Comparison of ENCODE assay signal across 23 cellular contexts in the genomic region with DNA sequence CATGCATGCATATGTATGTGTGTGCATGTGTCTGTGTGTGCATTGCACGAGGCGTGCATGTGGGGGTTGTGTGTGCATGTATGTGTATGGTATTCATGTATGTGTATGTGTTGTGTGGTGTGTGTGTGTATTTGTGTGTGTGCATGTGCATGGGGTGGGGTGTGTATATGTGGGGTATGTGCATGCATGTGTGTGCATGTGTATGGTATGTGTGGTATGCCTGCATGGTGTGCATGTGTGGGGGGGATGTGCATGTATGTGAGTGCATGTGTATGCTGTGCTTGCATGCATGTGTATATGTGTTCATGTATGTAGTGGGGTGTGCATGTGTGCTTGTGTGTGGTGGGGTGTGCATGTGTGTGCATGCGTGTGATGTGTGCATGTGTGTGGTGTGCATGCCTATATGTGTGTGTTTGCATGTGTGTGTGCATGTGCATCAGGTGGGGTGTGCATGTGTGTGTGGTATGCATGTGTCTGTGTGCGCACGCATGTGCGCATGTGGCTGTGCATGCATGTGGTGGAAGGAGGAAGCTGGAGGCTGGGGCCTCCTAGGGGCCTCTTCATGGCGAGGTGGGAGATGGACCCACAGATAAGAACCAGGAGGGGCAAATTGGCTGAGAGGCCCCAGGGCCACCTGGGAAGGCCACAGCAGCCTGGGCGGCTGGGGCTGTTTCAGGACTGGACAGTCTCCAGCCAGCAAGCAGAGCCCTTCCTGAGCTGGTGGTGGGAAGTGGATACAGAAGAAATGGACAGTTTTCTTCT. TPM values are rescaled to one million over a fixed set of nuclear protein-coding genes. Genes with fewer than 3 reads are reported as not detected.
DNase-seq lines count a peak whose midpoint lies in the region; ATAC-seq, FAIRE-seq and TF ChIP-seq lines count a peak whose summit lies in the region.
"Had no signal": no experiment of that assay in that cellular context is flagged by ENCODE, and none has a peak within 500 bp of the region (broad histone marks: within the 10 kb centered on the region; RNA-seq: fewer than 3 reads in every experiment).

No MANE protein-coding gene starts in this region.

- FAIRE-seq in GM12891 (lab: Jason Lieb, UNC) (peak; percentile 35), HTR-8/SVneo (lab: Jason Lieb, UNC) (peak; percentile 97), H1 (lab: Jason Lieb, UNC) (no peak)
- FAIRE-seq: A549, H54 had no signal

- intact Hi-C loops in lower leg skin (cut with DNase I; ENCODE audit: low total_unique reads), result no loop called here

- H3K4me2 ChIP-seq in H1 (ENCODE audit: insufficient read depth in 1 of 2, low read depth in 2 of 2, low read length in 2 of 2), result no peak overlapping the region
- H3K4me2 ChIP-seq: A549, BLaER1 had no signal

- H3K4me3 Mint-ChIP-seq in osteocyte (ENCODE audit: unreplicated experiment), result no peak overlapping the region
- H3K4me3 Mint-ChIP-seq: CD4-positive, alpha-beta memory T cell had no signal

- peaks cover 22% of the 10 kb centered on the region for H3K27me3 Mint-ChIP-seq in osteocyte (ENCODE audit: unreplicated experiment)

- peaks cover 16% of the 10 kb centered on the region for H3K23me2 ChIP-seq in H1 (ENCODE audit: low read depth, low read length)

- TF ChIP-seq RAD21 in H1 (IDR thresholded peaks at IDR 0.05 in 1 of 2, conservative IDR thresholded peaks at IDR 0.05 in 1 of 2; ENCODE audit: low read depth in 2 of 2, low read length in 2 of 2), result no peak

- ATAC-seq in GM18505 (IDR thresholded peaks at IDR 0.05; ENCODE audit: unreplicated experiment), result no peak
- ATAC-seq: A549, SK-N-SH treated with all-trans-retinoic acid at 6 μM for 48 hours had no signal

- H3K79me1 ChIP-seq in H1 (ENCODE audit: low read depth, low read length), result no peaks in the 10 kb centered on the region

- H4K20me1 ChIP-seq in H1 (replicated peaks in 1 of 2; ENCODE audit: control insufficient read depth in 1 of 2, insufficient read depth in 2 of 2, low read length in 2 of 2), result peaks cover 2 to 14% of the 10 kb centered on the region in 2 experiments
- H4K20me1 ChIP-seq: BLaER1 had no signal

- H4K8ac ChIP-seq in H1 (ENCODE audit: extremely low read depth, insufficient read depth, low read length), result no peak overlapping the region

- 0 out of 2 replicates have a peak overlapping the region, but pooled peaks have one; percentile 29 for H2BK15ac ChIP-seq in H1 (ENCODE audit: low read length)

- no peak overlapping the region for H2AFZ ChIP-seq in H1 (ENCODE audit: low read length)

- no peak overlapping the region for H3K27ac Mint-ChIP-seq in osteocyte (ENCODE audit: unreplicated experiment)
- H3K27ac Mint-ChIP-seq: CD4-positive, alpha-beta memory T cell had no signal

- H2BK20ac ChIP-seq in H1 (ENCODE audit: low read length), result no peak overlapping the region

- H3K4me1 Mint-ChIP-seq in osteocyte (ENCODE audit: unreplicated experiment), result no peaks in the 10 kb centered on the region

- H4K91ac ChIP-seq in H1 (replicated peaks; ENCODE audit: insufficient read length, low read length), result no peak overlapping the region

- H3K4ac ChIP-seq in H1 (replicated peaks; ENCODE audit: insufficient read length, low read depth, low read length), result no peak overlapping the region

- H3K18ac ChIP-seq in H1 (ENCODE audit: extremely low read depth, low read length), result no peak overlapping the region

- POLR2A ChIA-PET in H1 (lab: Charles Lee; ENCODE audit: partially characterized antibody), result no interaction called here

- H3K36me3 Mint-ChIP-seq in osteocyte (ENCODE audit: unreplicated experiment), result no peaks in the 10 kb centered on the region

- 0 out of 2 replicates have a peak overlapping the region, but pooled peaks have one; percentile 43 for H2BK12ac ChIP-seq in H1 (ENCODE audit: low read depth, low read length)

- H3K23ac ChIP-seq in H1 (ENCODE audit: insufficient read length), result no peak overlapping the region

- WGBS in H1 (ENCODE audit: extremely low coverage in 1 of 2, insufficient coverage in 1 of 2, insufficient read length in 1 of 2, insufficient replicate concordance in 2 of 2, low coverage in 1 of 2, low lambda C conversion rate in 2 of 2, missing lambda C conversion rate in 1 of 2), 2 experiments, result 89% methylated on average over 8 of the region's 8 CpGs; no CpG with 5 or more reads in 1 of the 2 experiments
- WGBS in lower leg skin, 2 donors, result 94 to 96% methylated on average over 8 of the region's 8 CpGs

- H3K14ac ChIP-seq in H1 (ENCODE audit: insufficient read length), result no peak overlapping the region

- CTCF ChIA-PET in H1 (lab: Charles Lee; ENCODE audit: partially characterized antibody), result interaction anchor here (1.8 kb wide), 1 partner anchor 47 kb away, joined by 7 read pairs; no protein-coding TSS in a partner anchor

- H3K9me3 ChIP-seq in H1 (ENCODE audit: insufficient read depth in 2 of 2, low read depth in 1 of 2, low read length in 1 of 2), result no peaks in the 10 kb centered on the region

- H3K36me3 ChIP-seq in H1 (ENCODE audit: control insufficient read depth in 2 of 4, insufficient read depth in 4 of 4, low read length in 3 of 4), result no peaks in the 10 kb centered on the region
- H3K36me3 ChIP-seq: BLaER1 had no signal

- no peak overlapping the region for H2BK5ac ChIP-seq in H1 (ENCODE audit: low read depth, low read length)

- no peak overlapping the region for H3K27ac ChIP-seq in H1 (ENCODE audit: low read depth, low read length)
- H3K27ac ChIP-seq: A549, BLaER1 had no signal

- no peaks in the 10 kb centered on the region for H3K9me3 Mint-ChIP-seq in osteocyte (ENCODE audit: unreplicated experiment)
- H3K9me3 Mint-ChIP-seq: CD4-positive, alpha-beta memory T cell had no signal

- no peaks in the 10 kb centered on the region for H3K79me2 ChIP-seq in H1 (ENCODE audit: control insufficient read depth in 1 of 2, insufficient read depth in 2 of 2, low read length in 2 of 2)

- DNase-seq in GM12891 (ENCODE audit: insufficient read length, low spot score) (no peak), HTR-8/SVneo (ENCODE audit: insufficient read length, low spot score) (no peak), H1 (ENCODE audit: low read depth in 1 of 2, low spot score in 2 of 2) (peak in 1 of 2 experiments; percentile 37), osteocyte (ENCODE audit: extremely low spot score, unreplicated experiment) (peak; percentile 65), NCI-H2196 treated with DMSO at 0.1 percent for 48 hours (lab: John Stamatoyannopoulos, UW; ENCODE audit: unreplicated experiment) (no peak), lower leg skin (ENCODE audit: low spot score in 2 of 2) (no peak), DMS53 (lab: John Stamatoyannopoulos, UW) (no peak)
- DNase-seq: Calu3; CD4-positive, alpha-beta memory T cell; EL; NCI-H187 treated with DMSO at 0.1 percent for 48 hours; NCI-H226; NCI-H524; NCI-H82; OCI-M1; RPMI8226; SIG-M5 had no signal

- no peak for TF ChIP-seq EP300 in H1 (IDR thresholded peaks at IDR 0.05; ENCODE audit: borderline replicate concordance in 1 of 2, low read depth in 2 of 2, low read length in 2 of 2)

- H4K5ac ChIP-seq in H1 (ENCODE audit: insufficient read length, low read depth, low read length), result no peak overlapping the region

- TF ChIP-seq POLR2A in GM12891 (IDR thresholded peaks at IDR 0.05; ENCODE audit: low read depth, low read length), result no peak
- TF ChIP-seq POLR2A in H1 (IDR thresholded peaks at IDR 0.05; ENCODE audit: control extremely low read depth in 1 of 2, low read depth in 2 of 2, low read length in 2 of 2), result no peak
- TF ChIP-seq POLR2A in GM18505 (IDR thresholded peaks at IDR 0.05; ENCODE audit: borderline replicate concordance, extremely low read depth, insufficient read depth, insufficient read length), result no peak
- no peak for TF ChIP-seq POLR2A in lower leg skin (IDR thresholded peaks at IDR 0.05)

- TF ChIP-seq CTCF in H1 (IDR thresholded peaks at IDR 0.05; ENCODE audit: control extremely low read depth in 1 of 3, insufficient read depth in 1 of 3, low read depth in 1 of 3, low read length in 3 of 3), result no peak
- TF ChIP-seq CTCF in osteocyte (IDR thresholded peaks at IDR 0.05), result no peak
- TF ChIP-seq CTCF in lower leg skin (IDR thresholded peaks at IDR 0.05), result no peak

- peaks cover 0 to 11% (median 3%) of the 10 kb centered on the region in 4 experiments; a peak in 4 of 7 replicates for H3K4me1 ChIP-seq in H1 (replicated peaks in 1 of 4; ENCODE audit: control insufficient read depth in 3 of 4, insufficient read depth in 4 of 4, low read length in 3 of 4)

- no peak overlapping the region for H2AK5ac ChIP-seq in H1 (ENCODE audit: low read depth, low read length)

- H3K27me3 ChIP-seq in H1 (replicated peaks in 1 of 4; ENCODE audit: control insufficient read depth in 3 of 4, extremely low read depth in 1 of 4, insufficient read depth in 3 of 4, low read length in 3 of 4), result peaks cover 2 to 28% (median 11%) of the 10 kb centered on the region in 4 experiments; a peak in 6 of 7 replicates
- H3K27me3 ChIP-seq: BLaER1 had no signal

- no peak overlapping the region; a peak in 1 of 7 replicates for H3K9ac ChIP-seq in H1 (replicated peaks in 1 of 4; ENCODE audit: extremely low read depth in 1 of 4, low read depth in 3 of 4, low read length in 3 of 4)
- H3K9ac ChIP-seq: BLaER1 had no signal

- H3K4me3 ChIP-seq in H1 (ENCODE audit: extremely low read depth in 1 of 4, insufficient read depth in 2 of 4, low read depth in 3 of 4, low read length in 4 of 4) (no peak overlapping the region), lower leg skin (ENCODE audit: low read depth, poor library complexity, severe bottlenecking) (no peak overlapping the region)
- H3K4me3 ChIP-seq: A549, BLaER1 had no signal

- no peak overlapping the region for H2BK120ac ChIP-seq in H1 (replicated peaks; ENCODE audit: low read depth, low read length)

- H3K56ac ChIP-seq in H1 (replicated peaks; ENCODE audit: insufficient read length, low read depth, low read length), result no peak overlapping the region

RNA-seq across cellular contexts. Expression of gene ARF1, which starts 35.9 kb away (rescaled TPM):
- 202 TPM for polyA plus RNA-seq in GM12891 (2012; ENCODE audit: low read depth, missing spikeins)
- total RNA-seq in H1 (2021; fragmentation: NEBNext Ultra II Directional; extraction: Animal tissue kit (Norgen Biotek cat#: 25700)), result 265 and 267 TPM in 2 replicates
- polyA plus RNA-seq in H1 (2011; rRNA removed), result 471 and 606 TPM in 2 replicates
- 441 TPM for polyA plus RNA-seq in H1 (2011; cell fraction: cytosol; rRNA removed)
- 308 TPM for polyA plus RNA-seq in H1 (2011; cell fraction: nucleus; rRNA removed)
- polyA plus RNA-seq in H1 (2012, experiment 1 of 2), result 315 to 344 TPM (median 336 TPM) in 4 replicates
- 366 TPM for polyA plus RNA-seq in H1 (2012, experiment 2 of 2)
- 193 TPM for polyA plus RNA-seq in H1 (2013, experiment 1 of 2)
- 197 TPM for polyA plus RNA-seq in H1 (2013, experiment 2 of 2)
- polyA minus RNA-seq in H1 (2011; rRNA and poly(A)+ RNA removed), result 359 and 424 TPM in 2 replicates
- 253 TPM for polyA minus RNA-seq in H1 (2011; cell fraction: cytosol; rRNA and poly(A)+ RNA removed)
- 129 TPM for polyA minus RNA-seq in H1 (2011; cell fraction: nucleus; rRNA and poly(A)+ RNA removed)
- 305 and 306 TPM in 2 replicates for total RNA-seq in osteocyte
- 100 to 1,000 TPM; 242 to 326 (median 317) TPM for total RNA-seq in lower leg skin

RNA-seq across cellular contexts. Expression of gene WNT3A, which starts 39.8 kb away (rescaled TPM):
- not detected for polyA plus RNA-seq in GM12891 (2012; ENCODE audit: low read depth, missing spikeins)
- 0.10 and 0.19 TPM in 2 replicates for total RNA-seq in H1 (2021; fragmentation: NEBNext Ultra II Directional; extraction: Animal tissue kit (Norgen Biotek cat#: 25700))
- 0.08 and 0.13 TPM in 2 replicates for polyA plus RNA-seq in H1 (2011; rRNA removed)
- polyA plus RNA-seq in H1 (2011; cell fraction: cytosol; rRNA removed), result 0.05 TPM
- 0.26 TPM for polyA plus RNA-seq in H1 (2011; cell fraction: nucleus; rRNA removed)
- 0.05 to 0.17 TPM (median 0.08 TPM) in 3 of 4 replicates, not detected in the other for polyA plus RNA-seq in H1 (2012, experiment 1 of 2)
- polyA plus RNA-seq in H1 (2012, experiment 2 of 2), result 0.13 TPM
- 0.02 TPM for polyA plus RNA-seq in H1 (2013, experiment 1 of 2)
- polyA plus RNA-seq in H1 (2013, experiment 2 of 2), result 0.07 TPM
- polyA minus RNA-seq in H1 (2011; rRNA and poly(A)+ RNA removed), result 0.06 and 0.07 TPM in 2 replicates
- polyA minus RNA-seq in H1 (2011; cell fraction: cytosol; rRNA and poly(A)+ RNA removed), result not detected
- 0.40 TPM for polyA minus RNA-seq in H1 (2011; cell fraction: nucleus; rRNA and poly(A)+ RNA removed)
- total RNA-seq in osteocyte (not detected in 2 replicates), lower leg skin (1 to 10 TPM; 1.9 to 4.1 (median 3.5) TPM)
- total RNA-seq: Calu3; CD4-positive, alpha-beta memory T cell; HT1080 had no signal
- polyA plus RNA-seq: A549; CD4-positive, alpha-beta memory T cell had no signal

RNA-seq across cellular contexts. Expression of gene C1orf35, which starts 56.5 kb away (rescaled TPM):
- 12.0 TPM for polyA plus RNA-seq in GM12891 (2012; ENCODE audit: low read depth, missing spikeins)
- 19.9 and 22.5 TPM in 2 replicates for total RNA-seq in H1 (2021; fragmentation: NEBNext Ultra II Directional; extraction: Animal tissue kit (Norgen Biotek cat#: 25700))
- polyA plus RNA-seq in H1 (2011; rRNA removed), result 18.6 and 28.5 TPM in 2 replicates
- polyA plus RNA-seq in H1 (2011; cell fraction: cytosol; rRNA removed), result 23.7 TPM
- 41.3 TPM for polyA plus RNA-seq in H1 (2011; cell fraction: nucleus; rRNA removed)
- polyA plus RNA-seq in H1 (2012, experiment 1 of 2), result 15.0 to 30.9 TPM (median 25.2 TPM) in 4 replicates
- polyA plus RNA-seq in H1 (2012, experiment 2 of 2), result 17.1 TPM
- 26.2 TPM for polyA plus RNA-seq in H1 (2013, experiment 1 of 2)
- polyA plus RNA-seq in H1 (2013, experiment 2 of 2), result 25.8 TPM
- 1.3 and 1.4 TPM in 2 replicates for polyA minus RNA-seq in H1 (2011; rRNA and poly(A)+ RNA removed)
- 4.6 TPM for polyA minus RNA-seq in H1 (2011; cell fraction: cytosol; rRNA and poly(A)+ RNA removed)
- 5.5 TPM for polyA minus RNA-seq in H1 (2011; cell fraction: nucleus; rRNA and poly(A)+ RNA removed)
- total RNA-seq in osteocyte, result 13.0 and 13.6 TPM in 2 replicates
- total RNA-seq in lower leg skin, result 10 to 100 TPM; 16.9 to 37.0 (median 31.3) TPM
